ENCODE assay signal across 18 cellular contexts in genomic region chr3:59308684-59309083, GRCh38.
A peak's percentile ranks its signal among the peaks of the same experiment; 100 is the strongest.
DNase-seq lines count a peak whose midpoint lies in the region; ATAC-seq, FAIRE-seq and TF ChIP-seq lines count a peak whose summit lies in the region.
"Had no signal": no experiment of that assay in that cellular context is flagged by ENCODE, and none has a peak within 500 bp of the region (broad histone marks: within the 10 kb centered on the region; RNA-seq: fewer than 3 reads in every experiment).

No MANE protein-coding gene starts in this region.

- BruUV-seq in K562 (replicated peaks; lab: Mats Ljungman, UMichigan), result no TSS peak

- CTCF ChIA-PET in K562 (lab: Yijun Ruan, JAX; ENCODE audit: low intra/inter-chr PET ratio), result no interaction called here

- no peak overlapping the region for H3K27ac ChIP-seq in K562 (ENCODE audit: extremely low read depth, low read depth, low read length)
- H3K27ac ChIP-seq: heart right ventricle had no signal

- H3K36me3 ChIP-seq in H7 (replicated peaks; ENCODE audit: control insufficient read depth, insufficient read depth, low read length) (no peaks in the 10 kb centered on the region), K562 (ENCODE audit: control insufficient read depth, insufficient read depth, low read length) (no peaks in the 10 kb centered on the region)
- H3K36me3 ChIP-seq: heart right ventricle had no signal

- H3K36me3 Mint-ChIP-seq in neural crest cell (ENCODE audit: low read depth), result no peaks in the 10 kb centered on the region
- H3K36me3 Mint-ChIP-seq: activated naive CD4-positive, alpha-beta T cell treated with anti-CD3 and anti-CD28 coated beads, Interleukin-2, amount 50 U/mL, for 72 hours; brain; CD4-positive, alpha-beta memory T cell had no signal

- H3K4me2 ChIP-seq in K562 (ENCODE audit: insufficient read depth, low read length), result no peak overlapping the region

- H3K4me1 ChIP-seq in K562 (replicated peaks in 1 of 2; ENCODE audit: control insufficient read depth in 2 of 2, insufficient read depth in 2 of 2, low read length in 2 of 2), result no peaks in the 10 kb centered on the region
- H3K4me1 ChIP-seq: heart right ventricle had no signal

- H3K27me3 ChIP-seq in H7 (ENCODE audit: control insufficient read depth, insufficient read depth, low read length), result no peaks in the 10 kb centered on the region
- no peaks in the 10 kb centered on the region for H3K27me3 ChIP-seq in K562 (ENCODE audit: control insufficient read depth in 2 of 2, insufficient read depth in 2 of 2, low read length in 2 of 2)
- H3K27me3 ChIP-seq: heart right ventricle had no signal

- POLR2A ChIA-PET in K562 (lab: Yijun Ruan, JAX), result no interaction called here

- H3K27me3 Mint-ChIP-seq in neural crest cell (ENCODE audit: low read depth), result no peaks in the 10 kb centered on the region
- H3K27me3 Mint-ChIP-seq: activated CD8-positive, alpha-beta T cell treated with anti-CD3 and anti-CD28 coated beads for 36 hours; stimulated activated naive CD8-positive, alpha-beta T cell treated with anti-CD3 and anti-CD28 coated beads, Interleukin-15, amount 100 ng/mL, for 72 hours had no signal

- in situ Hi-C loops in K562 (cut with MboI), result no loop called here

- no peaks in the 10 kb centered on the region for H3K79me2 ChIP-seq in K562 (ENCODE audit: control insufficient read depth, insufficient read depth, low read length)

- peak in 2 of 3 experiments; percentile 15; a peak in 1 of 6 replicates for TF ChIP-seq CTCF in K562 (IDR thresholded peaks at IDR 0.05 in 2 of 3, conservative IDR thresholded peaks at IDR 0.05 in 1 of 3; ENCODE audit: insufficient read depth in 2 of 3, low read depth in 1 of 3, low read length in 3 of 3)
- TF ChIP-seq CTCF in neural crest cell (conservative IDR thresholded peaks at IDR 0.05), result peak; percentile 24

- no peak for TF ChIP-seq POLR2A in K562 (conservative IDR thresholded peaks at IDR 0.05)

- no peaks in the 10 kb centered on the region for H3K9me3 Mint-ChIP-seq in neural crest cell
- H3K9me3 Mint-ChIP-seq: activated CD8-positive, alpha-beta T cell treated with anti-CD3 and anti-CD28 coated beads for 36 hours; activated naive CD4-positive, alpha-beta T cell treated with anti-CD3 and anti-CD28 coated beads, Interleukin-2, amount 50 U/mL, for 72 hours; activated T-cell treated with anti-CD3 and anti-CD28 coated beads, Interleukin-2, amount 50 U/mL, for 72 hours; CD4-positive, alpha-beta memory T cell; stimulated activated naive CD8-positive, alpha-beta T cell treated with anti-CD3 and anti-CD28 coated beads, Interleukin-15, amount 100 ng/mL, for 72 hours had no signal

- H3K4me3 ChIP-seq in H7 (ENCODE audit: insufficient read depth, low read depth, low read length), result no peak overlapping the region
- no peak overlapping the region for H3K4me3 ChIP-seq in K562
- H3K4me3 ChIP-seq: heart right ventricle had no signal

- H3K27ac Mint-ChIP-seq in neural crest cell (ENCODE audit: unreplicated experiment), result peak overlapping the region; percentile 16
- H3K27ac Mint-ChIP-seq: activated CD8-positive, alpha-beta T cell treated with anti-CD3 and anti-CD28 coated beads for 36 hours; activated naive CD4-positive, alpha-beta T cell treated with anti-CD3 and anti-CD28 coated beads, Interleukin-2, amount 50 U/mL, for 72 hours; activated T-cell treated with anti-CD3 and anti-CD28 coated beads, Interleukin-2, amount 50 U/mL, for 72 hours; stimulated activated naive CD8-positive, alpha-beta T cell treated with anti-CD3 and anti-CD28 coated beads, Interleukin-15, amount 100 ng/mL, for 72 hours had no signal

- no peaks in the 10 kb centered on the region for H3K9me1 ChIP-seq in K562 (ENCODE audit: control insufficient read depth, insufficient read depth, low read length)

- no peak for ATAC-seq in K562
- ATAC-seq: activated CD8-positive, alpha-beta T cell treated with anti-CD3 and anti-CD28 coated beads for 36 hours; activated naive CD4-positive, alpha-beta T cell treated with anti-CD3 and anti-CD28 coated beads, Interleukin-2, amount 50 U/mL, for 72 hours; activated T-cell treated with anti-CD3 and anti-CD28 coated beads, Interleukin-2, amount 50 U/mL, for 72 hours; heart right ventricle; right cardiac atrium; stimulated activated naive CD8-positive, alpha-beta T cell treated with anti-CD3 and anti-CD28 coated beads, Interleukin-15, amount 100 ng/mL, for 72 hours had no signal

- intact Hi-C loops in K562 (cut with micrococcal nuclease), result no loop called here

- no peak overlapping the region for H3K9ac ChIP-seq in K562 (ENCODE audit: insufficient read depth in 1 of 2, low read depth in 2 of 2, low read length in 2 of 2)

- no peak for FAIRE-seq in K562 (lab: Jason Lieb, UNC)
- FAIRE-seq: keratinocyte had no signal

- no peak overlapping the region for H2AFZ ChIP-seq in K562 (ENCODE audit: low read depth, low read length)

- 4% methylated on average over 4 of the region's 4 CpGs for WGBS in K562 (ENCODE audit: insufficient coverage, low coverage, missing lambda C conversion rate)

- TF ChIP-seq RAD21 in K562 (CRISPR knock-in tag; conservative IDR thresholded peaks at IDR 0.05 in 1 of 2, IDR thresholded peaks at IDR 0.05 in 1 of 2), result no peak

- H3K4me3 Mint-ChIP-seq in neural crest cell, result no peak overlapping the region
- H3K4me3 Mint-ChIP-seq: activated CD8-positive, alpha-beta T cell treated with anti-CD3 and anti-CD28 coated beads for 36 hours; activated T-cell treated with anti-CD3 and anti-CD28 coated beads, Interleukin-2, amount 50 U/mL, for 72 hours; brain; CD4-positive, alpha-beta memory T cell; stimulated activated naive CD8-positive, alpha-beta T cell treated with anti-CD3 and anti-CD28 coated beads, Interleukin-15, amount 100 ng/mL, for 72 hours had no signal

- no peaks in the 10 kb centered on the region for H4K20me1 ChIP-seq in K562 (replicated peaks; ENCODE audit: control insufficient read depth, insufficient read depth, low read length)

- H3K4me1 Mint-ChIP-seq in neural crest cell, result no peaks in the 10 kb centered on the region
- H3K4me1 Mint-ChIP-seq: CD4-positive, alpha-beta memory T cell had no signal

- DNase-seq in NCI-H2227 (lab: John Stamatoyannopoulos, UW; ENCODE audit: unreplicated experiment) (peak; percentile 0), NCI-H2227 treated with DMSO at 0.1 percent for 48 hours (lab: John Stamatoyannopoulos, UW) (no peak), H7 (peak; percentile 22), K562 (ENCODE audit: extremely low read depth in 1 of 4, low spot score in 3 of 4) (peak in 1 of 4 experiments; percentile 4), neural crest cell (ENCODE audit: low read depth, low spot score) (no peak), HuH-7 (ENCODE audit: low spot score) (no peak), midbrain (lab: John Stamatoyannopoulos, UW) (no peak)
- no peak for DNase-seq in stimulated activated CD8-positive, alpha-beta memory T cell treated with anti-CD3 and anti-CD28 coated beads, Interleukin-4, amount 100 ng/mL, for 48 hours
- DNase-seq: activated CD8-positive, alpha-beta T cell treated with anti-CD3 and anti-CD28 coated beads for 36 hours; activated T-cell treated with anti-CD3 and anti-CD28 coated beads, Interleukin-2, amount 50 U/mL, for 72 hours; CD4-positive, alpha-beta memory T cell; heart right ventricle; NCI-H2081 treated with DMSO at 0.1 percent for 48 hours; right cardiac atrium; stimulated activated naive CD8-positive, alpha-beta T cell treated with anti-CD3 and anti-CD28 coated beads, Interleukin-15, amount 100 ng/mL, for 72 hours had no signal

- no peaks in the 10 kb centered on the region for H3K9me3 ChIP-seq in K562 (replicated peaks; ENCODE audit: control insufficient read depth, insufficient read depth, low read depth, low read length)
- H3K9me3 ChIP-seq: heart right ventricle had no signal

- no peak for TF ChIP-seq EP300 in K562 (IDR thresholded peaks at IDR 0.05; ENCODE audit: low read length)

TF ChIP-seq in K562, 482 proteins besides CTCF, POLR2A, EP300 and RAD21 (continues in another document):
- TF ChIP-seq CREB3 (tag; conservative IDR thresholded peaks at IDR 0.05; ENCODE audit: low read depth), result no peak
- no peak for TF ChIP-seq ETS2 (tag; IDR thresholded peaks at IDR 0.05; ENCODE audit: borderline replicate concordance, poor library complexity, severe bottlenecking)
- no peak for TF ChIP-seq SMAD2 (IDR thresholded peaks at IDR 0.05; ENCODE audit: low read depth, low read length)
- no peak for TF ChIP-seq GABPA (tag; conservative IDR thresholded peaks at IDR 0.05; ENCODE audit: low read depth)
- no peak for TF ChIP-seq ZNF436 (CRISPR knock-in tag; IDR thresholded peaks at IDR 0.05)
- TF ChIP-seq PCBP2 (IDR thresholded peaks at IDR 0.05; ENCODE audit: low read depth, low read length, poor library complexity, severe bottlenecking), result no peak

Comparison
In these comparisons a context has a peak if more than half of its experiments do, and no peak if none do; other contexts are left out.
1. DNase-seq: peak in NCI-H2227 (single experiment) and H7 (single experiment); none in NCI-H2227 treated with DMSO at 0.1 percent for 48 hours (single experiment), neural crest cell (single experiment), stimulated activated CD8-positive, alpha-beta memory T cell treated with anti-CD3 and anti-CD28 coated beads, Interleukin-4, amount 100 ng/mL, for 48 hours (single experiment), HuH-7 (single experiment) and midbrain (single experiment).